In the genomic region with DNA sequence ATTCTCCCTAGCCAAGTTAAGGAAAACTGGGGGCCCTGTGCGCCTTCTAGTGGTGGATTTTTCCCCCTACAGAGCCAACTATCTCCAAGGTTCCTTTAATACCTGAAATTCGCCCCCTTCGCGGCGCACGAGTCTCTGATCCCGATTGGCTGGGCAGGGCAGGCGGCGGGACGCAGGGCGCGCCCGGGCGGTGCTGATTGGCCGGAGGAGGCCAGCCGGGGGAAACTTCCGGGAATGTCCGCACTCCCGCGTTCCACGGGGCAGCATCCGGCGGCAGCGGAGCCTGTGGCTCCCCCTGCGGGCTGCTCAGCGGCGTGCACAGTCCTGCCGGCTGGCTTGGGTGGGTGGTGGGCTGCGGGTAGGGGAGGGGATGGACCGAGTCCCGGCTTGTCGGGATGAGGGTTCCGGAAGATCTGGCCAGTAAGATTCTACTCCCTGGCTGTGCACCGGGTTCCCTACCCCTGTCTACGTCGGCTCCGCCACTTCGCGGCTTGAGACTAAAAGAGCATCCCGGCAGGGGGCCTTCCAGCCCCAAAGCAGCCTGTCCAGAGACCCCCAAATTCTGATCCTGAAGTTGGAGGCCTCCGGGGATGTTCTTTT, we compare ENCODE assay signal across 8 cellular contexts. TPM values are rescaled to one million over a fixed set of nuclear protein-coding genes. Genes with fewer than 3 reads are reported as not detected.
DNase-seq lines count a peak whose midpoint lies in the region; ATAC-seq and TF ChIP-seq lines count a peak whose summit lies in the region.

A gene (plus strand): TSS at position 241 of the 600 bp plus-strand sequence. CDS start 515 bp downstream, outside the sequence.

- H3K27me3 ChIP-seq in IMR-90 (ENCODE audit: control insufficient read depth, insufficient read depth, low read length) (no peaks in the 10 kb centered on the region), PC-3 (ENCODE audit: low read length) (no peaks in the 10 kb centered on the region)

- BruUV-seq in IMR-90 (replicated peaks; lab: Mats Ljungman, UMichigan) (no TSS peak), PC-3 (replicated peaks; lab: Mats Ljungman, UMichigan) (no TSS peak)

- intact Hi-C loops in IMR-90 (cut with micrococcal nuclease) (loop anchor here (1.0 kb wide), 3 partner anchors 27 to 105 kb away; no protein-coding TSS in a partner anchor), PC-3 (cut with micrococcal nuclease) (loop anchor here (1.0 to 5.0 kb wide), 5 partner anchors 18 to 105 kb away; a partner anchor contains a TSS), mucosa of descending colon (cut with DNase I, micrococcal nuclease) (no loop called here)

- peak within 1 kb of the TSS; percentile 90 to 94 for H4K8ac ChIP-seq in IMR-90 (ENCODE audit: low read depth in 2 of 2, low read length in 2 of 2)

- peak within 1 kb of the TSS; percentile 73 for H3K27ac ChIP-seq in IMR-90 (ENCODE audit: insufficient read depth, low read length)
- peak within 1 kb of the TSS; percentile 21; the same call in 1 of the 2 replicates for H3K27ac ChIP-seq in PC-3 (ENCODE audit: low read length)

- H3K9ac ChIP-seq in IMR-90 (ENCODE audit: low read depth, low read length) (peak within 1 kb of the TSS; percentile 79), PC-3 (ENCODE audit: low read length) (peak within 1 kb of the TSS; percentile 86)

- H2BK15ac ChIP-seq in IMR-90 (ENCODE audit: low read depth, low read length) = peak within 1 kb of the TSS; percentile 63; the same call in 2 of the 3 replicates

- peak within 1 kb of the TSS; percentile 65 for H4K5ac ChIP-seq in IMR-90 (ENCODE audit: low read depth, low read length)

- H3K36me3 ChIP-seq in IMR-90 (ENCODE audit: control insufficient read depth, insufficient read depth, low read length) (peaks cover 6% of the 10 kb centered on the region; the same call in 1 of the 2 replicates), PC-3 (ENCODE audit: low read depth, low read length) (no peaks in the 10 kb centered on the region), mucosa of descending colon (ENCODE audit: low read depth) (peaks cover 4% of the 10 kb centered on the region)

- H3K9me3 ChIP-seq in IMR-90 (ENCODE audit: control insufficient read depth, insufficient read depth, low read length) (no peaks in the 10 kb centered on the region), PC-3 (ENCODE audit: low read length) (no peaks in the 10 kb centered on the region), mucosa of descending colon (no peaks in the 10 kb centered on the region)

- H2AK5ac ChIP-seq in IMR-90 (ENCODE audit: low read depth, low read length) = peak within 1 kb of the TSS; percentile 88

- H3K9me1 ChIP-seq in IMR-90 (ENCODE audit: insufficient read depth, low read length) = peaks cover 13% of the 10 kb centered on the region

- no CpG with 5 or more reads among the region's 41 CpGs for WGBS in IMR-90 (ENCODE audit: extremely low coverage in 2 of 2, insufficient read length in 1 of 2), 2 experiments

- peak within 1 kb of the TSS; percentile 63 for H3K4me3 ChIP-seq in IMR-90 (ENCODE audit: insufficient read depth, low read depth, low read length)
- peak within 1 kb of the TSS; percentile 88 for H3K4me3 ChIP-seq in PC-3 (ENCODE audit: low read length)
- H3K4me3 ChIP-seq in epithelial cell of esophagus (ENCODE audit: low read length) = peak within 1 kb of the TSS; percentile 77
- peak within 1 kb of the TSS; percentile 27 for H3K4me3 ChIP-seq in mucosa of descending colon

- TF ChIP-seq RAD21 in IMR-90 (IDR thresholded peaks at IDR 0.05; ENCODE audit: low read length) = no peak; the same call in none of the 2 replicates

- CTCF ChIA-PET in IMR-90 (lab: Yijun Ruan, JAX) = no interaction called here
- CTCF ChIA-PET in PC-3 (lab: Charles Lee) = no interaction called here

- peaks cover 19 to 41% of the 10 kb centered on the region in 2 experiments for H3K79me1 ChIP-seq in IMR-90 (ENCODE audit: low read depth in 1 of 2, low read length in 2 of 2)

- no peak for TF ChIP-seq POLR2A in IMR-90 (IDR thresholded peaks at IDR 0.05; ENCODE audit: low read depth, low read length)

- peak within 1 kb of the TSS; percentile 92 for H3K4ac ChIP-seq in IMR-90 (ENCODE audit: low read depth, low read length)

- H2BK5ac ChIP-seq in IMR-90 (ENCODE audit: low read depth, low read length, poor library complexity, severe bottlenecking) = peak within 1 kb of the TSS; percentile 74

- peak within 1 kb of the TSS; percentile 87 for H4K91ac ChIP-seq in IMR-90 (ENCODE audit: insufficient read depth, low read depth, low read length)

- peak within 1 kb of the TSS; percentile 87 for H3K14ac ChIP-seq in IMR-90 (replicated peaks; ENCODE audit: low read depth, low read length)

- peak; percentile 92 for DNase-seq in DMS153 treated with DMSO at 0.1 percent for 48 hours (lab: John Stamatoyannopoulos, UW; ENCODE audit: unreplicated experiment)
- DNase-seq in IMR-90 = peak; percentile 96
- peak; percentile 99 for DNase-seq in PC-3
- DNase-seq in activated T-cell treated with anti-CD3 and anti-CD28 coated beads for 48 hours (ENCODE audit: low read depth) = peak; percentile 96
- DNase-seq in epithelial cell of esophagus (ENCODE audit: low read depth) = peak; percentile 99
- peak; percentile 98 for DNase-seq in mucosa of descending colon
- peak; percentile 94 for DNase-seq in stimulated activated CD8-positive, alpha-beta memory T cell treated with anti-CD3 and anti-CD28 coated beads, Interleukin-4, amount 100 ng/mL, for 24 hours (ENCODE audit: low read depth)

- H2BK20ac ChIP-seq in IMR-90 (ENCODE audit: low read depth, low read length) = peak within 1 kb of the TSS; percentile 27; the same call in 1 of the 2 replicates

- ATAC-seq in GM21528 (IDR thresholded peaks at IDR 0.05; ENCODE audit: low FRiP score, unreplicated experiment) (peak; percentile 67), IMR-90 (ENCODE audit: low read depth) (peak; percentile 76), PC-3 (peak; percentile 81), mucosa of descending colon (peak; percentile 85)

- H2AFZ ChIP-seq in IMR-90 (replicated peaks; ENCODE audit: low read length, poor library complexity) (peak within 1 kb of the TSS; percentile 92), PC-3 (ENCODE audit: low read length) (peak within 1 kb of the TSS; percentile 98)

- H2AK9ac ChIP-seq in IMR-90 (replicated peaks; ENCODE audit: low read depth, low read length, poor library complexity) = peak within 1 kb of the TSS; percentile 88

- H3K4me2 ChIP-seq in IMR-90 (ENCODE audit: low read depth, low read length) (peak within 1 kb of the TSS; percentile 98), PC-3 (ENCODE audit: low read length) (peak within 1 kb of the TSS; percentile 97)

- H3K4me1 ChIP-seq in IMR-90 (ENCODE audit: control insufficient read depth, insufficient read depth, low read length) (peaks cover 4% of the 10 kb centered on the region; the same call in 1 of the 2 replicates), PC-3 (ENCODE audit: insufficient read depth, low read length) (peaks cover 22% of the 10 kb centered on the region), mucosa of descending colon (ENCODE audit: low read depth) (peaks cover 27% of the 10 kb centered on the region)

- TF ChIP-seq CTCF in IMR-90 (conservative IDR thresholded peaks at IDR 0.05; ENCODE audit: low read depth, low read length) (peak; percentile 74), PC-3 (conservative IDR thresholded peaks at IDR 0.05; ENCODE audit: low read depth, low read length) (peak; percentile 94), epithelial cell of esophagus (IDR thresholded peaks at IDR 0.05; ENCODE audit: insufficient read depth, low read depth, low read length, missing control alignments) (peak; percentile 65), mucosa of descending colon (IDR thresholded peaks at IDR 0.05) (peak; percentile 87)

- in situ Hi-C loops in IMR-90 (cut with MboI; ENCODE audit: low sequenced_read_pairs) = no loop called here

- H3K9me2 ChIP-seq in PC-3 (replicated peaks; ENCODE audit: low read length) = no peaks in the 10 kb centered on the region

- peak within 1 kb of the TSS; percentile 7; the same call in 1 of the 2 replicates for H3K18ac ChIP-seq in IMR-90 (ENCODE audit: low read depth, low read length)

- H2BK120ac ChIP-seq in IMR-90 (ENCODE audit: low read depth, low read length) = peak within 1 kb of the TSS; percentile 70; the same call in 1 of the 2 replicates

- H4K20me1 ChIP-seq in IMR-90 (ENCODE audit: insufficient read depth, low read length) (no peaks in the 10 kb centered on the region), PC-3 (ENCODE audit: low read length) (no peaks in the 10 kb centered on the region)

- H3K56ac ChIP-seq in IMR-90 (ENCODE audit: extremely low read depth, insufficient read depth, low read length) = peak within 1 kb of the TSS; percentile 73

- POLR2A ChIA-PET in IMR-90 (lab: Charles Lee; ENCODE audit: unreplicated experiment) = no interaction called here
- POLR2A ChIA-PET in PC-3 (lab: Charles Lee; ENCODE audit: unreplicated experiment) = no interaction called here

- H3K79me2 ChIP-seq in PC-3 (ENCODE audit: low read length) = peaks cover 35% of the 10 kb centered on the region

- H3K23ac ChIP-seq in IMR-90 (ENCODE audit: low read depth, low read length) = peak within 1 kb of the TSS; percentile 88

- dilution Hi-C loops in IMR-90 (cut with HindIII; ENCODE audit: low sequenced_read_pairs, unreplicated experiment) = no loop called here

- H3F3A ChIP-seq in PC-3 (ENCODE audit: low read length, unreplicated experiment) = no peaks in the 10 kb centered on the region

TF ChIP-seq in IMR-90, 13 proteins besides CTCF, POLR2A, EP300 and RAD21 (continues in another document):
- TF ChIP-seq, protein P1, sequence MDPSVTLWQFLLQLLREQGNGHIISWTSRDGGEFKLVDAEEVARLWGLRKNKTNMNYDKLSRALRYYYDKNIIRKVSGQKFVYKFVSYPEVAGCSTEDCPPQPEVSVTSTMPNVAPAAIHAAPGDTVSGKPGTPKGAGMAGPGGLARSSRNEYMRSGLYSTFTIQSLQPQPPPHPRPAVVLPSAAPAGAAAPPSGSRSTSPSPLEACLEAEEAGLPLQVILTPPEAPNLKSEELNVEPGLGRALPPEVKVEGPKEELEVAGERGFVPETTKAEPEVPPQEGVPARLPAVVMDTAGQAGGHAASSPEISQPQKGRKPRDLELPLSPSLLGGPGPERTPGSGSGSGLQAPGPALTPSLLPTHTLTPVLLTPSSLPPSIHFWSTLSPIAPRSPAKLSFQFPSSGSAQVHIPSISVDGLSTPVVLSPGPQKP (IDR thresholded peaks at IDR 0.05; ENCODE audit: borderline replicate concordance, low read depth, low read length) = no peak
- TF ChIP-seq MAZ (IDR thresholded peaks at IDR 0.05; ENCODE audit: borderline replicate concordance, low read depth, low read length) = peak; percentile 51
- 0 out of 2 replicates have a peak, but pooled peaks have one; percentile 51 for TF ChIP-seq RFX5 (IDR thresholded peaks at IDR 0.05; ENCODE audit: low read depth, low read length)
- TF ChIP-seq BHLHE40 (IDR thresholded peaks at IDR 0.05; ENCODE audit: low read depth, low read length) = peak; percentile 22; the same call in 1 of the 2 replicates
- peak; percentile 67 for TF ChIP-seq SMC3 (IDR thresholded peaks at IDR 0.05; ENCODE audit: low read depth, low read length)

RNA-seq across cellular contexts. Expression of the gene that starts here (rescaled TPM):
- total RNA-seq in IMR-90 (2012; rRNA removed) (29.2 and 31.4 TPM in 2 replicates), PC-3 (2014; rRNA removed) (91.6 and 98.6 TPM in 2 replicates), mucosa of descending colon (10 to 100 TPM; 22.2 to 37.3 (median 30.2) TPM)
- 37.4 and 42.5 TPM in 2 replicates for polyA plus RNA-seq in IMR-90 (2012; rRNA removed)
- 32.7 and 41.6 TPM in 2 replicates for polyA plus RNA-seq in IMR-90 (2012; cell fraction: cytosol; rRNA removed)
- polyA plus RNA-seq in IMR-90 (2012; cell fraction: nucleus; rRNA removed; ENCODE audit: low replicate concordance) = 6.7 and 10.2 TPM in 2 replicates

Comparison
In these comparisons a context has a peak if more than half of its experiments do, and no peak if none do; other contexts are left out.
1. Peak in every context shown above with its lines: DNase-seq, ATAC-seq, H3K4me3 ChIP-seq and H3K27ac ChIP-seq.
2. H3K4me3 ChIP-seq: peak in every context shown above with its lines; median percentile 88 in PC-3; 77 in epithelial cell of esophagus; 63 in IMR-90; 27 in mucosa of descending colon.
3. intact Hi-C loops: an anchor here in IMR-90 (1.0 kb wide) and PC-3 (1.0 to 5.0 kb wide); none called in mucosa of descending colon.